ENCODE assay signal across 18 cellular contexts in genomic region chr19:15072930-15073647, GRCh38. TPM values are rescaled to one million over a fixed set of nuclear protein-coding genes. Genes with fewer than 3 reads are reported as not detected.
A peak's percentile ranks its signal among the peaks of the same experiment; 100 is the strongest.
DNase-seq lines count a peak whose midpoint lies in the region; ATAC-seq and TF ChIP-seq lines count a peak whose summit lies in the region.
"Had no signal": no experiment of that assay in that cellular context is flagged by ENCODE, and none has a peak within 500 bp of the region (broad histone marks: within the 10 kb centered on the region; RNA-seq: fewer than 3 reads in every experiment).

No MANE protein-coding gene starts in this region.

- no peak for TF ChIP-seq EP300 in transverse colon (IDR thresholded peaks at IDR 0.05; ENCODE audit: low read depth)

- H3K4ac ChIP-seq in trophoblast cell (ENCODE audit: low read depth, low read length): peak overlapping the region; percentile 44

- H4K8ac ChIP-seq in trophoblast cell (ENCODE audit: low read depth, low read length): peak overlapping the region; percentile 45

- peaks cover 3% of the 10 kb centered on the region for H3K79me2 ChIP-seq in trophoblast cell (ENCODE audit: control insufficient read depth, insufficient read depth, low read length, poor library complexity)

- CTCF ChIA-PET in HEK293T (lab: Yijun Ruan, JAX): interaction anchor here (0.6 to 1.6 kb wide), 3 partner anchors 10 to 77 kb away, joined by 4 to 8 read pairs (median 6); partner anchors contain the start of gene OR1I1

- H3K18ac ChIP-seq in trophoblast cell (ENCODE audit: low read length): no peak overlapping the region

- DNase-seq in Daoy (ENCODE audit: low read depth) (peak; percentile 48), NCI-H69 (lab: John Stamatoyannopoulos, UW) (peak; percentile 9), endothelial cell (ENCODE audit: low spot score) (peak; percentile 7), trophoblast cell (peak; percentile 96 to 99), NK-92 (lab: John Stamatoyannopoulos, UW; ENCODE audit: unreplicated experiment) (no peak), HEK293T (ENCODE audit: extremely low spot score) (no peak), transverse colon (no peak)
- DNase-seq: activated CD4-positive, alpha-beta T cell treated with anti-CD3 and anti-CD28 coated beads, Interleukin-2, amount 50 U/mL, for 4 hours; activated naive CD8-positive, alpha-beta T cell treated with anti-CD3 and anti-CD28 coated beads, Interleukin-2, amount 10 ng/mL, durations not matched to agents 7 days and 5 days; activated T-cell treated with anti-CD3 and anti-CD28 coated beads, Interleukin-2, amount 50 U/mL, for 4 hours; DMS53; left lung; NCI-H446; OCI-M1; stimulated activated naive CD4-positive, alpha-beta T cell had no signal

- POLR2A ChIA-PET in HEK293T (lab: Yijun Ruan, JAX): interaction anchor here (0.6 to 1.0 kb wide), 2 partner anchors 19 to 35 kb away, joined by 3 read pairs; no protein-coding TSS in a partner anchor

- peaks cover 16 to 27% of the 10 kb centered on the region in 2 experiments for H3K4me1 ChIP-seq in trophoblast cell (ENCODE audit: control insufficient read depth in 1 of 2, insufficient read depth in 2 of 2, low read length in 2 of 2)
- H3K4me1 ChIP-seq in transverse colon: no peaks in the 10 kb centered on the region
- H3K4me1 ChIP-seq: BLaER1 treated with 17β-estradiol and CSF1 and Interleukin-3, amounts not matched to agents 10 nM and 100 nM; left lung; tibial nerve had no signal

- H3K36me3 ChIP-seq in trophoblast cell (ENCODE audit: control insufficient read depth in 1 of 2, insufficient read depth in 2 of 2, low read length in 2 of 2) (no peaks in the 10 kb centered on the region), transverse colon (no peaks in the 10 kb centered on the region)
- H3K36me3 ChIP-seq: BLaER1 treated with 17β-estradiol and CSF1 and Interleukin-3, amounts not matched to agents 10 nM and 100 nM; left lung; tibial nerve had no signal

- no peaks in the 10 kb centered on the region for H3K4me1 Mint-ChIP-seq in endothelial cell (ENCODE audit: unreplicated experiment)
- H3K4me1 Mint-ChIP-seq: activated naive CD8-positive, alpha-beta T cell treated with anti-CD3 and anti-CD28 coated beads, Interleukin-2, amount 10 ng/mL, durations not matched to agents 7 days and 5 days had no signal

- peak overlapping the region; percentile 65 for H4K91ac ChIP-seq in trophoblast cell (ENCODE audit: low read depth, low read length)

- no peak overlapping the region for H2AK5ac ChIP-seq in trophoblast cell (ENCODE audit: low read length)

- H3K4me2 ChIP-seq in trophoblast cell (ENCODE audit: low read length): peak overlapping the region; percentile 36
- H3K4me2 ChIP-seq: BLaER1 treated with 17β-estradiol and CSF1 and Interleukin-3, amounts not matched to agents 10 nM and 100 nM had no signal

- H3K9me3 ChIP-seq in trophoblast cell (ENCODE audit: insufficient read depth, low read depth, low read length) (no peaks in the 10 kb centered on the region), transverse colon (no peaks in the 10 kb centered on the region)
- H3K9me3 ChIP-seq: BLaER1 treated with 17β-estradiol and CSF1 and Interleukin-3, amounts not matched to agents 10 nM and 100 nM; left lung; tibial nerve had no signal

- no peak for ATAC-seq in HG03439 (IDR thresholded peaks at IDR 0.05; ENCODE audit: unreplicated experiment)
- ATAC-seq: activated T-cell treated with anti-CD3 and anti-CD28 coated beads, Interleukin-2, amount 50 U/mL, for 4 hours; left lung had no signal

- H3K4me3 Mint-ChIP-seq in endothelial cell (ENCODE audit: unreplicated experiment): no peak overlapping the region
- H3K4me3 Mint-ChIP-seq: activated naive CD8-positive, alpha-beta T cell treated with anti-CD3 and anti-CD28 coated beads, Interleukin-2, amount 10 ng/mL, durations not matched to agents 7 days and 5 days; activated T-cell treated with anti-CD3 and anti-CD28 coated beads, Interleukin-2, amount 50 U/mL, for 4 hours had no signal

- H2BK120ac ChIP-seq in trophoblast cell (ENCODE audit: insufficient read depth, low read length, poor library complexity): peak overlapping the region; percentile 97

- no peak overlapping the region for H4K12ac ChIP-seq in trophoblast cell (ENCODE audit: low read depth, low read length)

- H3K27me3 ChIP-seq in trophoblast cell (ENCODE audit: insufficient read depth, low read length) (no peaks in the 10 kb centered on the region), transverse colon (peaks cover 10% of the 10 kb centered on the region)
- H3K27me3 ChIP-seq: BLaER1 treated with 17β-estradiol and CSF1 and Interleukin-3, amounts not matched to agents 10 nM and 100 nM had no signal

- H3K9ac ChIP-seq in trophoblast cell (ENCODE audit: low read length): no peak overlapping the region
- H3K9ac ChIP-seq: BLaER1 treated with 17β-estradiol and CSF1 and Interleukin-3, amounts not matched to agents 10 nM and 100 nM had no signal

- TF ChIP-seq CTCF in endothelial cell (IDR thresholded peaks at IDR 0.05; ENCODE audit: unreplicated experiment) (no peak), transverse colon (IDR thresholded peaks at IDR 0.05) (no peak)

- no peak overlapping the region for H3K27ac Mint-ChIP-seq in endothelial cell (ENCODE audit: unreplicated experiment)
- H3K27ac Mint-ChIP-seq: activated naive CD8-positive, alpha-beta T cell treated with anti-CD3 and anti-CD28 coated beads, Interleukin-2, amount 10 ng/mL, durations not matched to agents 7 days and 5 days had no signal

- no peak overlapping the region for H2AFZ ChIP-seq in trophoblast cell (ENCODE audit: insufficient read depth, low read length, poor library complexity)

- no peak overlapping the region for H3K23ac ChIP-seq in trophoblast cell (ENCODE audit: low read length)

- in situ Hi-C loops in transverse colon (cut with MboI; ENCODE audit: low pct_ligation_motif_present in 1 of 4, low pct_unique_long_range_greater_than_20kb in 1 of 4, low sequenced_read_pairs in 3 of 4): no loop called here

- H3K27ac ChIP-seq in trophoblast cell (ENCODE audit: low read depth, low read length) (peak overlapping the region; percentile 98), transverse colon (no peak overlapping the region)
- H3K27ac ChIP-seq: BLaER1 treated with 17β-estradiol and CSF1 and Interleukin-3, amounts not matched to agents 10 nM and 100 nM; left lung; tibial nerve had no signal

- peak overlapping the region; percentile 2 for H2BK12ac ChIP-seq in trophoblast cell (ENCODE audit: low read length)

- no peaks in the 10 kb centered on the region for H3K36me3 Mint-ChIP-seq in endothelial cell (ENCODE audit: low read depth, unreplicated experiment)
- H3K36me3 Mint-ChIP-seq: activated naive CD8-positive, alpha-beta T cell treated with anti-CD3 and anti-CD28 coated beads, Interleukin-2, amount 10 ng/mL, durations not matched to agents 7 days and 5 days had no signal

- H3K14ac ChIP-seq in trophoblast cell (ENCODE audit: low read length): no peak overlapping the region

- H3K9me3 Mint-ChIP-seq in endothelial cell (ENCODE audit: unreplicated experiment): peaks cover 5% of the 10 kb centered on the region
- H3K9me3 Mint-ChIP-seq: activated naive CD8-positive, alpha-beta T cell treated with anti-CD3 and anti-CD28 coated beads, Interleukin-2, amount 10 ng/mL, durations not matched to agents 7 days and 5 days; activated T-cell treated with anti-CD3 and anti-CD28 coated beads, Interleukin-2, amount 50 U/mL, for 4 hours had no signal

- H2BK5ac ChIP-seq in trophoblast cell (ENCODE audit: low read depth, low read length, poor library complexity): peak overlapping the region; percentile 90

- H3K4me3 ChIP-seq in trophoblast cell (ENCODE audit: low read depth, low read length) (no peak overlapping the region), transverse colon (no peak overlapping the region)
- H3K4me3 ChIP-seq: BLaER1 treated with 17β-estradiol and CSF1 and Interleukin-3, amounts not matched to agents 10 nM and 100 nM; left lung; tibial nerve had no signal

- peaks cover 30% of the 10 kb centered on the region for H3K79me1 ChIP-seq in trophoblast cell (ENCODE audit: low read length)

- H3K27me3 Mint-ChIP-seq in endothelial cell (ENCODE audit: unreplicated experiment): no peaks in the 10 kb centered on the region

- intact Hi-C loops in transverse colon (cut with DNase I; ENCODE audit: low total_unique reads): no loop called here

- no peak for TF ChIP-seq POLR2A in transverse colon (IDR thresholded peaks at IDR 0.05)

- no CpG with 5 or more reads among the region's 23 CpGs for WGBS in trophoblast cell (ENCODE audit: extremely low coverage, insufficient coverage, insufficient read length)
- 78 to 81% methylated on average over 15 to 23 of the region's 23 CpGs for WGBS in transverse colon (ENCODE audit: low coverage in 1 of 2), 2 donors

TF ChIP-seq in HEK293T, 16 proteins besides CTCF, POLR2A, EP300 and RAD21:
- no peak for TF ChIP-seq FOXA1 (IDR thresholded peaks at IDR 0.05)
- TF ChIP-seq NFRKB (IDR thresholded peaks at IDR 0.05): no peak
- TF ChIP-seq FOXM1 (IDR thresholded peaks at IDR 0.05; ENCODE audit: borderline replicate concordance): no peak
- no peak for TF ChIP-seq FOXK2 (IDR thresholded peaks at IDR 0.05)
- TF ChIP-seq ARNT (IDR thresholded peaks at IDR 0.05): no peak
- no peak for TF ChIP-seq LEF1 (IDR thresholded peaks at IDR 0.05; ENCODE audit: borderline replicate concordance)
- TF ChIP-seq BHLHE40 (IDR thresholded peaks at IDR 0.05; ENCODE audit: borderline replicate concordance): no peak

RNA-seq across cellular contexts. Expression of gene OR1I1, which starts 8.9 kb away (rescaled TPM):
- not detected in 2 replicates for total RNA-seq in Daoy (2014; rRNA removed; shearing (Covaris generic))
- total RNA-seq in endothelial cell (ENCODE audit: unreplicated experiment) (not detected), transverse colon (not detected)
- not detected in 2 replicates for polyA plus RNA-seq in trophoblast cell (2013)
- total RNA-seq: activated naive CD8-positive, alpha-beta T cell treated with anti-CD3 and anti-CD28 coated beads, Interleukin-2, amount 10 ng/mL, durations not matched to agents 7 days and 5 days; activated T-cell treated with anti-CD3 and anti-CD28 coated beads, Interleukin-2, amount 50 U/mL, for 4 hours; left lung; tibial nerve had no signal

RNA-seq across cellular contexts. Expression of gene CASP14, which starts 23.8 kb away (rescaled TPM):
- not detected in 2 replicates for total RNA-seq in Daoy (2014; rRNA removed; shearing (Covaris generic))
- total RNA-seq in endothelial cell (ENCODE audit: unreplicated experiment) (not detected), transverse colon (not detected)
- polyA plus RNA-seq in trophoblast cell (2013): 0.62 and 0.71 TPM in 2 replicates
- total RNA-seq: activated naive CD8-positive, alpha-beta T cell treated with anti-CD3 and anti-CD28 coated beads, Interleukin-2, amount 10 ng/mL, durations not matched to agents 7 days and 5 days; activated T-cell treated with anti-CD3 and anti-CD28 coated beads, Interleukin-2, amount 50 U/mL, for 4 hours; left lung; tibial nerve had no signal

RNA-seq across cellular contexts. Expression of gene SYDE1, which starts 34.1 kb away (rescaled TPM):
- 33.0 and 38.6 TPM in 2 replicates for total RNA-seq in Daoy (2014; rRNA removed; shearing (Covaris generic))
- total RNA-seq in endothelial cell (ENCODE audit: unreplicated experiment) (43.5 TPM), transverse colon (10 to 100 TPM in 3 of 4 donors, 1 to 10 TPM in 1; 6.7 to 20.9 (median 12.3) TPM)
- 72.8 and 76.1 TPM in 2 replicates for polyA plus RNA-seq in trophoblast cell (2013)

Comparison
In these comparisons a context has a peak if more than half of its experiments do, and no peak if none do; other contexts are left out.
1. DNase-seq: peak in Daoy (single experiment), NCI-H69 (single experiment), endothelial cell (single experiment) and trophoblast cell (2 of 2); none in NK-92 (single experiment), HEK293T (single experiment) and transverse colon (single experiment).